27 cellular contexts compared by ENCODE assay signal in the genomic region with DNA sequence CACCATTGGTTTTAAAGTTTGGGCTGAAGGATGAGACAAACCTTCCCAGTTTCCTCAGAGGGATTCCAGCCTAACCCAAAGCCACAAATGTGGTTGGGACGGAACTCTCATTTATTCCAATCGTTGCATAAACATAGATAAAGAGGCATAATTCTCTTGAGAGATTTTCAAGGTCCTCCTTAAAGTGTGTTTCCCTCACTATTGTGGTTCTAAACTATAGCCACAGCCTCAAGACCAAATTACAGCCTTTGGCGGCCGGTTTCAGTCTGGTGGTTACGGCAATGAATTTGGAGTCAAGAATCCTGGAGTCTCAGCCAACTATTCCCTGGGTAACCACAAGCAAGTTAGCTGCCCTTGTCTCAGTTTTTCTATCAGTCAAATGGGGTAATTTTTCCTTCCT. TPM values are rescaled to one million over a fixed set of nuclear protein-coding genes. Genes with fewer than 3 reads are reported as not detected.
DNase-seq lines count a peak whose midpoint lies in the region; ATAC-seq, FAIRE-seq and TF ChIP-seq lines count a peak whose summit lies in the region.
"Had no signal": no experiment of that assay in that cellular context is flagged by ENCODE, and none has a peak within 500 bp of the region (broad histone marks: within the 10 kb centered on the region; RNA-seq: fewer than 3 reads in every experiment).

No MANE protein-coding gene starts in this region.

- H3K27ac ChIP-seq in osteoblast (ENCODE audit: low read depth, low read length), result no peak overlapping the region
- no peak overlapping the region for H3K27ac ChIP-seq in foreskin keratinocyte
- H3K27ac ChIP-seq: C4-2B, SJCRH30 had no signal

- no peak overlapping the region for H3K4me3 Mint-ChIP-seq in central memory CD8-positive, alpha-beta T cell
- H3K4me3 Mint-ChIP-seq in stimulated activated naive CD8-positive, alpha-beta T cell treated with anti-CD3 and anti-CD28 coated beads, Interleukin-15, amount 100 ng/mL, for 72 hours, result no peak overlapping the region
- H3K4me3 Mint-ChIP-seq: B cell; CD8-positive, alpha-beta T cell had no signal

- FAIRE-seq in RCC 7860 (lab: Jason Lieb, UNC), result peak; percentile 91
- FAIRE-seq: GM12878 had no signal

- peak; percentile 73 for DNase-seq in RCC 7860 (ENCODE audit: low spot score)
- DNase-seq in central memory CD8-positive, alpha-beta T cell (ENCODE audit: low spot score in 2 of 2), result no peak
- peak; percentile 3 for DNase-seq in osteoblast (ENCODE audit: insufficient read length, low spot score, missing footprints)
- DNase-seq in foreskin keratinocyte, result no peak
- DNase-seq in stimulated activated naive CD8-positive, alpha-beta T cell treated with anti-CD3 and anti-CD28 coated beads, Interleukin-15, amount 100 ng/mL, for 72 hours, result no peak
- DNase-seq in foreskin melanocyte, result no peak
- DNase-seq: Caco-2; CD8-positive, alpha-beta T cell; EL; GDM1; GOT3; KBM-7; MG63; NCI-H1105 treated with DMSO at 0.1 percent for 48 hours; NCI-H146; NCI-H2029; NCI-H446; NCI-H524 treated with DMSO at 0.1 percent for 48 hours; NCI-H774; SJCRH30 had no signal

- no peak for ATAC-seq in central memory CD8-positive, alpha-beta T cell (replicated peaks; ENCODE audit: extremely low read depth, poor library complexity, severe bottlenecking)
- ATAC-seq in foreskin keratinocyte (no peak), GM19351 (IDR thresholded peaks at IDR 0.05; ENCODE audit: unreplicated experiment) (no peak)
- ATAC-seq in stimulated activated naive CD8-positive, alpha-beta T cell treated with anti-CD3 and anti-CD28 coated beads, Interleukin-15, amount 100 ng/mL, for 72 hours, result no peak
- ATAC-seq: CD8-positive, alpha-beta T cell; GM12878; HCT116; Right ventricle myocardium inferior; SK-N-SH treated with all-trans-retinoic acid at 6 μM for 48 hours had no signal

- H3K4me3 ChIP-seq in osteoblast (ENCODE audit: insufficient read depth, low read length), result no peak overlapping the region
- H3K4me3 ChIP-seq: GM12878, MG63, SJCRH30 had no signal

- H2AFZ ChIP-seq in osteoblast (ENCODE audit: low read length), result no peak overlapping the region

- H3K27me3 Mint-ChIP-seq in central memory CD8-positive, alpha-beta T cell, result no peaks in the 10 kb centered on the region
- H3K27me3 Mint-ChIP-seq in stimulated activated naive CD8-positive, alpha-beta T cell treated with anti-CD3 and anti-CD28 coated beads, Interleukin-15, amount 100 ng/mL, for 72 hours, result no peaks in the 10 kb centered on the region
- H3K27me3 Mint-ChIP-seq: B cell had no signal

- H4K20me1 ChIP-seq in osteoblast (ENCODE audit: insufficient read depth, low read length), result no peaks in the 10 kb centered on the region

- H3K36me3 ChIP-seq in osteoblast (ENCODE audit: insufficient read depth, low read length), result no peaks in the 10 kb centered on the region
- H3K36me3 ChIP-seq: MG63 had no signal

- H3K27me3 ChIP-seq in osteoblast (ENCODE audit: insufficient read depth, low read length) (no peaks in the 10 kb centered on the region), foreskin keratinocyte (no peaks in the 10 kb centered on the region)
- H3K27me3 ChIP-seq: MG63, SJCRH30 had no signal

- peaks cover 7% of the 10 kb centered on the region for H3K36me3 Mint-ChIP-seq in central memory CD8-positive, alpha-beta T cell (ENCODE audit: insufficient read depth)

- H3K79me2 ChIP-seq in osteoblast (ENCODE audit: insufficient read depth, low read length), result no peaks in the 10 kb centered on the region

- no peaks in the 10 kb centered on the region for H3K9me3 ChIP-seq in osteoblast (ENCODE audit: low read depth, low read length)
- H3K9me3 ChIP-seq: Caco-2, MG63, SJCRH30 had no signal

- TF ChIP-seq CTCF in osteoblast (IDR thresholded peaks at IDR 0.05; ENCODE audit: extremely low read depth, low read depth, low read length) (no peak), foreskin keratinocyte (conservative IDR thresholded peaks at IDR 0.05) (no peak)

- no peaks in the 10 kb centered on the region for H3K9me3 Mint-ChIP-seq in central memory CD8-positive, alpha-beta T cell
- H3K9me3 Mint-ChIP-seq in stimulated activated naive CD8-positive, alpha-beta T cell treated with anti-CD3 and anti-CD28 coated beads, Interleukin-15, amount 100 ng/mL, for 72 hours, result peaks cover 0 to 5% of the 10 kb centered on the region in 2 donors
- H3K9me3 Mint-ChIP-seq: CD8-positive, alpha-beta T cell had no signal

- H3K4me1 Mint-ChIP-seq in central memory CD8-positive, alpha-beta T cell, result peaks cover 23% of the 10 kb centered on the region
- H3K4me1 Mint-ChIP-seq in stimulated activated naive CD8-positive, alpha-beta T cell treated with anti-CD3 and anti-CD28 coated beads, Interleukin-15, amount 100 ng/mL, for 72 hours, result peaks cover 15% of the 10 kb centered on the region

- H3K4me1 ChIP-seq in osteoblast (ENCODE audit: insufficient read depth, low read length), result peaks cover 4% of the 10 kb centered on the region
- no peaks in the 10 kb centered on the region for H3K4me1 ChIP-seq in foreskin keratinocyte
- H3K4me1 ChIP-seq: Caco-2, SJCRH30 had no signal

- H3K27ac Mint-ChIP-seq in central memory CD8-positive, alpha-beta T cell (ENCODE audit: low read depth), result peak overlapping the region; percentile 7
- H3K27ac Mint-ChIP-seq in stimulated activated naive CD8-positive, alpha-beta T cell treated with anti-CD3 and anti-CD28 coated beads, Interleukin-15, amount 100 ng/mL, for 72 hours, result peak overlapping the region in 1 of 2 donors; percentile 80
- H3K27ac Mint-ChIP-seq: B cell; CD8-positive, alpha-beta T cell had no signal

- H3K4me2 ChIP-seq in osteoblast (ENCODE audit: insufficient read depth, low read length), result no peak overlapping the region

RNA-seq across cellular contexts. Expression of a gene that starts 42.6 kb away (rescaled TPM):
- total RNA-seq in osteoblast, result 16.3 and 21.5 TPM in 2 replicates
- 157 and 207 TPM in 2 replicates for total RNA-seq in foreskin keratinocyte
- 394 and 436 TPM in 2 replicates for polyA plus RNA-seq in foreskin keratinocyte

Comparison
In these comparisons a context has a peak if more than half of its experiments do, and no peak if none do; other contexts are left out.
1. DNase-seq: peak in RCC 7860 (single experiment) and osteoblast (single experiment); none in central memory CD8-positive, alpha-beta T cell (0 of 2), foreskin keratinocyte (0 of 2), stimulated activated naive CD8-positive, alpha-beta T cell treated with anti-CD3 and anti-CD28 coated beads, Interleukin-15, amount 100 ng/mL, for 72 hours (0 of 2) and foreskin melanocyte (single experiment).